In genomic region chr2:46552086-46552485, GRCh38 we compare ENCODE assay signal across 35 cellular contexts. TPM values are rescaled to one million over a fixed set of nuclear protein-coding genes. Genes with fewer than 3 reads are reported as not detected.
DNase-seq lines count a peak whose midpoint lies in the region; ATAC-seq and TF ChIP-seq lines count a peak whose summit lies in the region.
"Had no signal": no experiment of that assay in that cellular context is flagged by ENCODE, and none has a peak within 500 bp of the region (broad histone marks: within the 10 kb centered on the region; RNA-seq: fewer than 3 reads in every experiment).

No MANE protein-coding gene starts in this region.

- no peak overlapping the region for H3K4me3 ChIP-seq in spleen
- H3K4me3 ChIP-seq: colonic mucosa, GM12878, pancreas, Peyer's patch, stomach, uterus had no signal

- H3K4me3 Mint-ChIP-seq in activated B cell treated with CpG ODN at 0.5 μM for 24 hours: no peak overlapping the region
- H3K4me3 Mint-ChIP-seq in osteocyte (ENCODE audit: unreplicated experiment): no peak overlapping the region
- H3K4me3 Mint-ChIP-seq: activated CD4-positive, alpha-beta T cell treated with anti-CD3 and anti-CD28 coated beads, Interleukin-2, amount 10 ng/mL, durations not matched to agents 24 days and 14 days; activated naive CD8-positive, alpha-beta T cell treated with anti-CD3 and anti-CD28 coated beads for 36 hours; activated T-cell treated with anti-CD3 and anti-CD28 coated beads, Interleukin-2, amount 50 U/mL, for 24 hours had no signal

- H3K27me3 ChIP-seq in spleen (replicated peaks in 1 of 7): no peaks in the 10 kb centered on the region
- H3K27me3 ChIP-seq: colonic mucosa, pancreas, Peyer's patch, stomach, uterus had no signal

- no peak for TF ChIP-seq CTCF in activated B cell treated with CpG ODN at 0.5 μM for 24 hours (IDR thresholded peaks at IDR 0.05)
- no peak for TF ChIP-seq CTCF in spleen (IDR thresholded peaks at IDR 0.05 in 8 of 11, conservative IDR thresholded peaks at IDR 0.05 in 3 of 11)
- TF ChIP-seq CTCF in GM10248 (IDR thresholded peaks at IDR 0.05; ENCODE audit: control extremely low read depth, extremely low read depth, low read depth, missing control alignments): no peak
- TF ChIP-seq CTCF in osteocyte (IDR thresholded peaks at IDR 0.05): no peak

- H3K4me1 Mint-ChIP-seq in activated B cell treated with CpG ODN at 0.5 μM for 24 hours: peaks cover 98% of the 10 kb centered on the region
- peaks cover 14% of the 10 kb centered on the region for H3K4me1 Mint-ChIP-seq in osteocyte (ENCODE audit: unreplicated experiment)

- WGBS in spleen, 5 donors: 56 to 91% (median 76%) methylated on average over 14 of the region's 14 CpGs

- intact Hi-C loops in Right ventricle myocardium inferior (cut with DNase I) (no loop called here), left cardiac atrium (cut with DNase I) (no loop called here), activated B cell treated with CpG ODN at 0.5 μM for 24 hours (cut with micrococcal nuclease) (no loop called here), left ventricle myocardium superior (cut with micrococcal nuclease) (no loop called here), spleen (cut with DNase I; ENCODE audit: low total_unique reads) (no loop called here)

- DNase-seq in Right ventricle myocardium inferior (ENCODE audit: missing footprints): peak; percentile 85
- DNase-seq in left cardiac atrium: no peak
- no peak for DNase-seq in activated B cell treated with CpG ODN at 0.5 μM for 24 hours
- DNase-seq in left ventricle myocardium superior: peak; percentile 56
- no peak for DNase-seq in spleen
- DNase-seq in GM10248 (ENCODE audit: extremely low spot score): no peak
- no peak for DNase-seq in osteocyte (ENCODE audit: extremely low spot score, unreplicated experiment)
- DNase-seq in NCI-H187 treated with DMSO at 0.1 percent for 48 hours (lab: John Stamatoyannopoulos, UW): no peak
- DNase-seq: 8988T; activated CD4-positive, alpha-beta T cell treated with anti-CD3 and anti-CD28 coated beads, Interleukin-2, amount 10 ng/mL, durations not matched to agents 24 days and 14 days; activated effector memory CD4-positive, alpha-beta T cell treated with anti-CD3 and anti-CD28 coated beads, Interleukin-2, amount 50 U/mL, for 16 hours; activated naive CD8-positive, alpha-beta T cell treated with anti-CD3 and anti-CD28 coated beads for 36 hours; activated T-cell treated with anti-CD3 and anti-CD28 coated beads, Interleukin-2, amount 50 U/mL, for 24 hours; anterior cingulate cortex; CD8-positive, alpha-beta memory T cell; colonic mucosa; DMS 273 treated with DMSO at 0.1 percent for 48 hours; effector memory CD4-positive, alpha-beta T cell; H7; Karpas-422; kidney glomerular epithelial cell; mammary epithelial cell; NCI-H1417; NCI-H2081; NCI-H2227 treated with DMSO at 0.1 percent for 48 hours; NCI-H526 treated with DMSO at 0.1 percent for 48 hours; pancreas; Peyer's patch; stimulated activated CD4-positive, alpha-beta T cell treated with anti-CD3 and anti-CD28 coated beads, Interleukin-2, amount 100 ng/mL, for 24 hours; stimulated activated CD8-positive, alpha-beta memory T cell treated with anti-CD3 and anti-CD28 coated beads, Interleukin-4, amount 100 ng/mL, for 48 hours; stomach; T1000; uterus; WERI-Rb-1 had no signal

- H3K9me3 Mint-ChIP-seq in activated B cell treated with CpG ODN at 0.5 μM for 24 hours: peaks cover 2% of the 10 kb centered on the region
- no peaks in the 10 kb centered on the region for H3K9me3 Mint-ChIP-seq in osteocyte (ENCODE audit: unreplicated experiment)
- H3K9me3 Mint-ChIP-seq: activated CD4-positive, alpha-beta T cell treated with anti-CD3 and anti-CD28 coated beads, Interleukin-2, amount 10 ng/mL, durations not matched to agents 24 days and 14 days; activated naive CD8-positive, alpha-beta T cell treated with anti-CD3 and anti-CD28 coated beads for 36 hours; activated T-cell treated with anti-CD3 and anti-CD28 coated beads, Interleukin-2, amount 50 U/mL, for 24 hours had no signal

- H3K27ac ChIP-seq in spleen: peak overlapping the region in 5 of 8 donors; percentile 22 to 97 (median 86)
- H3K27ac ChIP-seq: colonic mucosa, pancreas, Peyer's patch, uterus, WERI-Rb-1 had no signal

- H3K27ac Mint-ChIP-seq in activated B cell treated with CpG ODN at 0.5 μM for 24 hours (peak overlapping the region; percentile 91), osteocyte (ENCODE audit: unreplicated experiment) (no peak overlapping the region)
- H3K27ac Mint-ChIP-seq: activated CD4-positive, alpha-beta T cell treated with anti-CD3 and anti-CD28 coated beads, Interleukin-2, amount 10 ng/mL, durations not matched to agents 24 days and 14 days; activated naive CD8-positive, alpha-beta T cell treated with anti-CD3 and anti-CD28 coated beads for 36 hours; activated T-cell treated with anti-CD3 and anti-CD28 coated beads, Interleukin-2, amount 50 U/mL, for 24 hours had no signal

- peaks cover 0 to 85% (median 2%) of the 10 kb centered on the region in 6 donors for H3K36me3 ChIP-seq in spleen
- H3K36me3 ChIP-seq: colonic mucosa, pancreas, Peyer's patch, uterus had no signal

- POLR2A ChIA-PET in activated B cell treated with CpG ODN at 0.5 μM for 24 hours (lab: Charles Lee) (interaction anchor here (9.1 kb wide), 1 partner anchor 18 kb away, joined by 166 read pairs; no protein-coding TSS in a partner anchor), GM10248 (lab: Yijun Ruan, JAX) (no interaction called here)

- CTCF ChIA-PET in activated B cell treated with CpG ODN at 0.5 μM for 24 hours (lab: Charles Lee) (no interaction called here), GM10248 (lab: Yijun Ruan, JAX) (interaction anchor here (1.2 to 3.9 kb wide), 2 partner anchors 11 to 14 kb away, joined by 3 to 16 read pairs; no protein-coding TSS in a partner anchor)

- H3K4me1 ChIP-seq in spleen: peaks cover 42 to 100% (median 74%) of the 10 kb centered on the region in 6 donors
- H3K4me1 ChIP-seq: colonic mucosa, pancreas had no signal

- H3K9me3 ChIP-seq in spleen: peaks cover 0 to 1% (median 0%) of the 10 kb centered on the region in 8 donors
- H3K9me3 ChIP-seq: colonic mucosa, pancreas, Peyer's patch, stomach, uterus had no signal

- TF ChIP-seq POLR2A in spleen (IDR thresholded peaks at IDR 0.05): no peak

- H3K27me3 Mint-ChIP-seq in activated B cell treated with CpG ODN at 0.5 μM for 24 hours: no peaks in the 10 kb centered on the region
- no peaks in the 10 kb centered on the region for H3K27me3 Mint-ChIP-seq in osteocyte (ENCODE audit: unreplicated experiment)
- H3K27me3 Mint-ChIP-seq: activated CD4-positive, alpha-beta T cell treated with anti-CD3 and anti-CD28 coated beads, Interleukin-2, amount 10 ng/mL, durations not matched to agents 24 days and 14 days; activated naive CD8-positive, alpha-beta T cell treated with anti-CD3 and anti-CD28 coated beads for 36 hours; activated T-cell treated with anti-CD3 and anti-CD28 coated beads, Interleukin-2, amount 50 U/mL, for 24 hours had no signal

- ATAC-seq in Right ventricle myocardium inferior (peak; percentile 23), left cardiac atrium (no peak), activated B cell treated with CpG ODN at 0.5 μM for 24 hours (ENCODE audit: low read depth) (no peak), left ventricle myocardium superior (peak; percentile 30)
- ATAC-seq: GM12878, pancreas had no signal

- H3K36me3 Mint-ChIP-seq in activated B cell treated with CpG ODN at 0.5 μM for 24 hours (ENCODE audit: low read depth) (peaks cover 54% of the 10 kb centered on the region), osteocyte (ENCODE audit: unreplicated experiment) (peaks cover 35% of the 10 kb centered on the region)

RNA-seq across cellular contexts. Expression of gene ATP6V1E2, which starts 9.7 kb away (rescaled TPM):
- total RNA-seq in Right ventricle myocardium inferior: 6.7 TPM
- total RNA-seq in left cardiac atrium: 1 to 10 TPM; 4.1 to 6.5 TPM
- total RNA-seq in activated B cell treated with CpG ODN at 0.5 μM for 24 hours: 7.3 and 8.1 TPM in 2 replicates
- total RNA-seq in left ventricle myocardium superior: 6.1 TPM
- 1 to 10 TPM; 2.8 to 6.6 (median 4.8) TPM for total RNA-seq in spleen
- polyA plus RNA-seq in spleen: 1 to 10 TPM; 2.6 to 5.5 (median 4.7) TPM
- 8.9 and 9.3 TPM in 2 replicates for total RNA-seq in osteocyte

RNA-seq across cellular contexts. Expression of gene RHOQ, which starts 9.8 kb away (rescaled TPM):
- total RNA-seq in Right ventricle myocardium inferior: 415 TPM
- 100 to 1,000 TPM; 156 to 186 TPM for total RNA-seq in left cardiac atrium
- 64.3 and 75.0 TPM in 2 replicates for total RNA-seq in activated B cell treated with CpG ODN at 0.5 μM for 24 hours
- 462 TPM for total RNA-seq in left ventricle myocardium superior
- total RNA-seq in spleen: 100 to 1,000 TPM in 4 of 7 donors, 10 to 100 TPM in 3; 83.4 to 126 (median 110) TPM
- polyA plus RNA-seq in spleen: 10 to 100 TPM; 32.6 to 44.4 (median 33.7) TPM
- 90.6 and 91.3 TPM in 2 replicates for total RNA-seq in osteocyte

Comparison
In these comparisons a context has a peak if more than half of its experiments do, and no peak if none do; other contexts are left out.
1. ATAC-seq: peak in Right ventricle myocardium inferior (single experiment) and left ventricle myocardium superior (single experiment); none in left cardiac atrium (0 of 2) and activated B cell treated with CpG ODN at 0.5 μM for 24 hours (single experiment).
2. DNase-seq: peak in Right ventricle myocardium inferior (single experiment) and left ventricle myocardium superior (single experiment); none in left cardiac atrium (single experiment), activated B cell treated with CpG ODN at 0.5 μM for 24 hours (single experiment), spleen (single experiment), GM10248 (single experiment), osteocyte (single experiment) and NCI-H187 treated with DMSO at 0.1 percent for 48 hours (single experiment).